8 cellular contexts compared by ENCODE assay signal in the genomic region with DNA sequence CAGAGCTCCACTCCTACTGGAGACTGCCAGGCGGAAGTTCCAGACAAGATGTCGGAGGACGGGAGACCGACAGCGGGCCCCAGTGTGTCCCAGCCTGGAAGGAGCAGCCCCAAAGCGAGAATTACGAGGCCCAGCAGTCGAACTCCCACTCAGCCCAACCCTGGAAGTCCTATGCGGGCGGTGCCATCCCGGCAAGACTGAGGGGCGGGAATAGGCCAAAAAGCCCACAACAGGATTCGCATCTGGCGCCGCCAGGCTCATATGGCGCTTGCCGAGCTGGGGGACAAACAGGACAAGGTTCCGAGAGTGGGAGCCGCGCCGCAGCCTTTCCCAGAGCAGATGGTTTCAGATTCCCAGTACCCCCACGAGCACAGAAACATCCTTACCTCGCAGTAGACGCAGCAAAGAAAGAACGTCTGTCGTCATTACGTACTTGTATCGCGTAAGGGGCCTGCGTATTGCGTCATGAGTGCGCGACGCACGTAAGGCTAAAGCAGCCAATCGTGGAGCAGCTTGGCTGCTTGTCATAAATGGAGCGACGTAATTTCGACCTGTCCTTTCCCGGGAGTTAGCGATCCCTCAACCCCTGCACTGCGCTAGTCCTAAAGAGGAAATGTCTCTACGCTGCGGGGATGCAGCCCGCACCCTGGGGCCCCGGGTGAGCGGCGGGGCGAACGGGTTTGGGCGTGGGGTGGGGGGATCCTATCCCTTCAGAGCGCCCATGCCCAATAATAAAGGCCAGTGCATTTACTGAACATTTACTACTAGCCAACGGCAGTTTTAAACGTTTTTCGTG. TPM values are rescaled to one million over a fixed set of nuclear protein-coding genes. Genes with fewer than 3 reads are reported as not detected.
DNase-seq lines count a peak whose midpoint lies in the region; ATAC-seq and TF ChIP-seq lines count a peak whose summit lies in the region.

A gene (plus strand): TSS at position 552 of the 796 bp plus-strand sequence. CDS start 62 bp downstream, at position 614.
A gene (minus strand): TSS at position 418 of the 796 bp plus-strand sequence. CDS start 483 bp downstream, outside the sequence.

- no peaks in the 10 kb centered on the region for H3K27me3 Mint-ChIP-seq in osteocyte (ENCODE audit: unreplicated experiment)

- peaks cover 49% of the 10 kb centered on the region for H3K36me3 Mint-ChIP-seq in osteocyte (ENCODE audit: unreplicated experiment)

- H3K4me3 ChIP-seq in GM12864 (ENCODE audit: low read depth, low read length): peak within 1 kb of the TSS; percentile 81
- peak within 1 kb of the TSS; percentile 97 for H3K4me3 ChIP-seq in thymus (ENCODE audit: low read length)

- under 1% methylated on average over 55 of the region's 55 CpGs for WGBS in thymus

- peak within 1 kb of the TSS; percentile 99 for H3K27ac ChIP-seq in thymus (ENCODE audit: low read depth)

- H3K27ac Mint-ChIP-seq in osteocyte (ENCODE audit: unreplicated experiment): peak within 1 kb of the TSS; percentile 99

- peaks cover 6% of the 10 kb centered on the region for H3K4me1 ChIP-seq in thymus (ENCODE audit: control insufficient read depth, insufficient read depth, low read length)

- peak; percentile 88 for ATAC-seq in HG02759 (IDR thresholded peaks at IDR 0.05; ENCODE audit: unreplicated experiment)

- no peaks in the 10 kb centered on the region for H3K9me3 ChIP-seq in thymus (ENCODE audit: control insufficient read depth)

- intact Hi-C loops in head of caudate nucleus (cut with DNase I): loop anchor here (10.0 kb wide), 2 partner anchors 94 to 554 kb away; a partner anchor contains a TSS

- H3K4me3 Mint-ChIP-seq in osteocyte (ENCODE audit: unreplicated experiment): peak within 1 kb of the TSS; percentile 96

- DNase-seq in GM12864 (ENCODE audit: low read depth) (peak; percentile 99), NCI-H1417 (lab: John Stamatoyannopoulos, UW) (peak; percentile 96 to 99 (median 99)), SW 1271 (lab: John Stamatoyannopoulos, UW) (peak; percentile 90 to 95), head of caudate nucleus (peak; percentile 76 to 97 (median 93)), osteocyte (ENCODE audit: extremely low spot score, unreplicated experiment) (peak; percentile 97)
- DNase-seq in activated naive CD8-positive, alpha-beta T cell treated with anti-CD3 and anti-CD28 coated beads, Interleukin-2, amount 50 U/mL, for 16 hours (ENCODE audit: low read depth, low spot score): peak; percentile 83

- H3K9me3 Mint-ChIP-seq in osteocyte (ENCODE audit: unreplicated experiment): no peaks in the 10 kb centered on the region

- peaks cover 22% of the 10 kb centered on the region for H3K36me3 ChIP-seq in thymus (ENCODE audit: control insufficient read depth, insufficient read depth)

- TF ChIP-seq CTCF in GM12864 (IDR thresholded peaks at IDR 0.05; ENCODE audit: low read depth, low read length, missing control alignments) (no peak), osteocyte (IDR thresholded peaks at IDR 0.05) (no peak)

- no peaks in the 10 kb centered on the region for H3K27me3 ChIP-seq in thymus (ENCODE audit: control insufficient read depth, insufficient read depth)

- peaks cover 41% of the 10 kb centered on the region for H3K4me1 Mint-ChIP-seq in osteocyte (ENCODE audit: unreplicated experiment)

RNA-seq across cellular contexts. Expression of the first gene that starts in this region (rescaled TPM):
- 10.9 and 13.8 TPM in 2 replicates for total RNA-seq in osteocyte
- polyA plus RNA-seq in thymus: 29.1 TPM

RNA-seq across cellular contexts. Expression of the second gene that starts in this region (rescaled TPM):
- 1,144 and 1,147 TPM in 2 replicates for total RNA-seq in osteocyte
- 3,607 TPM for polyA plus RNA-seq in thymus

Comparison
In these comparisons a context has a peak if more than half of its experiments do, and no peak if none do; other contexts are left out.
1. Peak in every context shown above with its lines: DNase-seq, ATAC-seq, H3K4me3 ChIP-seq and H3K27ac ChIP-seq.